ENCODE assay signal across 20 cellular contexts in the genomic region with DNA sequence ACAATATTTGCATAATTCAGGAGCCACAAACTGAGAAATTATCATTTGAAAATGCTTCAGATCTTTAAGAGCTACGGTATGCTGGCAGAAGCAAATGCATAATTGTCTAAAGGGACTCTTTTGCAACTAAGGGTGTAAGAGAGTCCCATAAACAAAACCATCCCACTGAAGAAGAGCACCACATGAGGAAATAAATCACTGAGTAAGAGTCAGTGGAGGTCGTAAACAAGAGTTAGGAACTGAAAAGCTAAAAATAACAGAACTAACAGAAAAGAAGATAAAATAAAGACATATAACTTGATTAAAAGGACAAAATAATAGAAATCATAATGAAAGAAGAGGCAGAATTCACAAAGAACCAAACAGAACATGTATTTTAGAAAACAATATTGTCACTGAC. TPM values are rescaled to one million over a fixed set of nuclear protein-coding genes. Genes with fewer than 3 reads are reported as not detected.
DNase-seq lines count a peak whose midpoint lies in the region; ATAC-seq and TF ChIP-seq lines count a peak whose summit lies in the region.
"Had no signal": no experiment of that assay in that cellular context is flagged by ENCODE, and none has a peak within 500 bp of the region (broad histone marks: within the 10 kb centered on the region; RNA-seq: fewer than 3 reads in every experiment).

No MANE protein-coding gene starts in this region.

- H3K27ac Mint-ChIP-seq in T-cell: no peak overlapping the region
- H3K27ac Mint-ChIP-seq: activated CD4-positive, alpha-beta memory T cell treated with anti-CD3 and anti-CD28 coated beads, Interleukin-2, amount 10 ng/mL, durations not matched to agents 7 days and 5 days; activated naive CD4-positive, alpha-beta T cell treated with anti-CD3 and anti-CD28 coated beads for 36 hours; natural killer cell treated with Interleukin-12 subunit alpha and Interleukin-12 subunit beta and Interleukin-15 and Interleukin-18, amount 100 ng/mL, for 72 hours had no signal

- WGBS in esophagus muscularis mucosa: 43% methylated on average over 2 of the region's 2 CpGs

- peaks cover 37 to 41% (median 37%) of the 10 kb centered on the region in 3 donors for H3K4me1 Mint-ChIP-seq in T-cell

- H3K27ac ChIP-seq in esophagus muscularis mucosa (replicated peaks in 1 of 4) (peak overlapping the region; percentile 90 to 94 (median 93)), osteoblast (ENCODE audit: low read depth, low read length) (peak overlapping the region; percentile 73)
- H3K27ac ChIP-seq: C4-2B had no signal

- no peak for TF ChIP-seq CTCF in esophagus muscularis mucosa (IDR thresholded peaks at IDR 0.05)
- TF ChIP-seq CTCF in osteoblast (IDR thresholded peaks at IDR 0.05; ENCODE audit: extremely low read depth, low read depth, low read length): no peak

- intact Hi-C loops in esophagus muscularis mucosa (cut with DNase I): loop anchor here (10.0 kb wide), 1 partner anchor 654 kb away; a partner anchor contains a TSS

- no peaks in the 10 kb centered on the region for H3K9me3 Mint-ChIP-seq in T-cell
- H3K9me3 Mint-ChIP-seq: activated CD4-positive, alpha-beta memory T cell treated with anti-CD3 and anti-CD28 coated beads, Interleukin-2, amount 10 ng/mL, durations not matched to agents 7 days and 5 days; activated naive CD4-positive, alpha-beta T cell treated with anti-CD3 and anti-CD28 coated beads for 36 hours; natural killer cell treated with Interleukin-12 subunit alpha and Interleukin-12 subunit beta and Interleukin-15 and Interleukin-18, amount 100 ng/mL, for 72 hours had no signal

- peaks cover 7 to 11% of the 10 kb centered on the region in 2 donors for H3K27me3 Mint-ChIP-seq in T-cell

- no peaks in the 10 kb centered on the region for H3K36me3 ChIP-seq in esophagus muscularis mucosa
- H3K36me3 ChIP-seq in osteoblast (ENCODE audit: insufficient read depth, low read length): no peaks in the 10 kb centered on the region
- H3K36me3 ChIP-seq: spleen had no signal

- H3K79me2 ChIP-seq in osteoblast (ENCODE audit: insufficient read depth, low read length): peaks cover 12% of the 10 kb centered on the region

- H2AFZ ChIP-seq in osteoblast (ENCODE audit: low read length): peak overlapping the region; percentile 81

- no peak for ATAC-seq in HG03159 (IDR thresholded peaks at IDR 0.05; ENCODE audit: unreplicated experiment)
- no peak for ATAC-seq in T-cell (replicated peaks in 1 of 4)
- ATAC-seq: natural killer cell treated with Interleukin-12 subunit alpha and Interleukin-12 subunit beta and Interleukin-15 and Interleukin-18, amount 100 ng/mL, for 72 hours had no signal

- H4K20me1 ChIP-seq in osteoblast (ENCODE audit: insufficient read depth, low read length): no peaks in the 10 kb centered on the region

- TF ChIP-seq EP300 in esophagus muscularis mucosa (IDR thresholded peaks at IDR 0.05): no peak

- H3K9me3 ChIP-seq in esophagus muscularis mucosa: no peaks in the 10 kb centered on the region
- no peaks in the 10 kb centered on the region for H3K9me3 ChIP-seq in osteoblast (ENCODE audit: low read depth, low read length)
- H3K9me3 ChIP-seq: spleen had no signal

- no peaks in the 10 kb centered on the region for H3K36me3 Mint-ChIP-seq in T-cell

- H3K4me3 ChIP-seq in esophagus muscularis mucosa: peak overlapping the region; percentile 31 to 90 (median 46)
- H3K4me3 ChIP-seq in osteoblast (ENCODE audit: insufficient read depth, low read length): peak overlapping the region; percentile 59
- H3K4me3 ChIP-seq: spleen had no signal

- DNase-seq in NCI-H1105 treated with DMSO at 0.1 percent for 48 hours (lab: John Stamatoyannopoulos, UW) (peak; percentile 35), NCI-H1105 (lab: John Stamatoyannopoulos, UW) (no peak), HEK293T (ENCODE audit: extremely low spot score) (no peak), esophagus muscularis mucosa (ENCODE audit: extremely low spot score) (no peak), osteoblast (ENCODE audit: insufficient read length, low spot score, missing footprints) (peak; percentile 21), AG20443 (ENCODE audit: low spot score) (no peak), T-cell (no peak)
- DNase-seq: activated CD4-positive, alpha-beta memory T cell treated with anti-CD3 and anti-CD28 coated beads, Interleukin-2, amount 10 ng/mL, durations not matched to agents 7 days and 5 days; activated CD4-positive, CD25-positive, alpha-beta regulatory T cell; activated naive CD4-positive, alpha-beta T cell treated with anti-CD3 and anti-CD28 coated beads for 36 hours; activated T-cell treated with anti-CD3 and anti-CD28 coated beads, Interleukin-2, amount 50 U/mL, for 1 hour; aorta; DMS 273 treated with DMSO at 0.1 percent for 48 hours; KBM-7; kidney; NCI-H2107; spleen had no signal

- H3K4me2 ChIP-seq in osteoblast (ENCODE audit: insufficient read depth, low read length): peak overlapping the region; percentile 75

- POLR2A ChIA-PET in HEK293T (lab: Yijun Ruan, JAX): no interaction called here
- POLR2A ChIA-PET in T-cell (lab: Charles Lee): interaction anchor here in 1 of 2 donors (0.6 kb wide), 2 partner anchors 25 to 1032 kb away, joined by 3 read pairs; no protein-coding TSS in a partner anchor

- H3K27me3 ChIP-seq in esophagus muscularis mucosa (no peaks in the 10 kb centered on the region), osteoblast (ENCODE audit: insufficient read depth, low read length) (no peaks in the 10 kb centered on the region)
- H3K27me3 ChIP-seq: spleen had no signal

- CTCF ChIA-PET in HEK293T (lab: Yijun Ruan, JAX) (no interaction called here), T-cell (lab: Charles Lee) (no interaction called here)

- TF ChIP-seq POLR2A in esophagus muscularis mucosa (IDR thresholded peaks at IDR 0.05; ENCODE audit: low read depth): no peak

- H3K4me1 ChIP-seq in esophagus muscularis mucosa: peaks cover 22 to 50% (median 42%) of the 10 kb centered on the region in 4 donors
- H3K4me1 ChIP-seq in osteoblast (ENCODE audit: insufficient read depth, low read length): peaks cover 13% of the 10 kb centered on the region

- no peak overlapping the region for H3K4me3 Mint-ChIP-seq in T-cell
- H3K4me3 Mint-ChIP-seq: activated CD4-positive, alpha-beta memory T cell treated with anti-CD3 and anti-CD28 coated beads, Interleukin-2, amount 10 ng/mL, durations not matched to agents 7 days and 5 days; activated naive CD4-positive, alpha-beta T cell treated with anti-CD3 and anti-CD28 coated beads for 36 hours; natural killer cell treated with Interleukin-12 subunit alpha and Interleukin-12 subunit beta and Interleukin-15 and Interleukin-18, amount 100 ng/mL, for 72 hours had no signal

TF ChIP-seq in HEK293T, 16 proteins besides CTCF, POLR2A, EP300 and RAD21:
- TF ChIP-seq NFRKB (IDR thresholded peaks at IDR 0.05) (no peak), CTBP1 (IDR thresholded peaks at IDR 0.05; ENCODE audit: borderline replicate concordance) (0 out of 2 replicates have a peak, but pooled peaks have one; percentile 21)
- TF ChIP-seq, protein P1, sequence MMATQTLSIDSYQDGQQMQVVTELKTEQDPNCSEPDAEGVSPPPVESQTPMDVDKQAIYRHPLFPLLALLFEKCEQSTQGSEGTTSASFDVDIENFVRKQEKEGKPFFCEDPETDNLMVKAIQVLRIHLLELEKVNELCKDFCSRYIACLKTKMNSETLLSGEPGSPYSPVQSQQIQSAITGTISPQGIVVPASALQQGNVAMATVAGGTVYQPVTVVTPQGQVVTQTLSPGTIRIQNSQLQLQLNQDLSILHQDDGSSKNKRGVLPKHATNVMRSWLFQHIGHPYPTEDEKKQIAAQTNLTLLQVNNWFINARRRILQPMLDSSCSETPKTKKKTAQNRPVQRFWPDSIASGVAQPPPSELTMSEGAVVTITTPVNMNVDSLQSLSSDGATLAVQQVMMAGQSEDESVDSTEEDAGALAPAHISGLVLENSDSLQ (IDR thresholded peaks at IDR 0.05): peak; percentile 74

RNA-seq across cellular contexts. Expression of a gene that starts 3.5 kb away (rescaled TPM):
- total RNA-seq in esophagus muscularis mucosa (10 to 100 TPM in 2 of 4 donors, 1 to 10 TPM in 2; 9.8 to 11.5 (median 10.1) TPM), osteoblast (6.9 and 9.1 TPM in 2 replicates), T-cell (10 to 100 TPM in 2 of 5 donors, 1 to 10 TPM in 3; 5.2 to 12.6 (median 9.1) TPM)

Comparison
In these comparisons a context has a peak if more than half of its experiments do, and no peak if none do; other contexts are left out.
1. DNase-seq: peak in NCI-H1105 treated with DMSO at 0.1 percent for 48 hours (single experiment) and osteoblast (single experiment); none in NCI-H1105 (single experiment), HEK293T (single experiment), esophagus muscularis mucosa (single experiment), AG20443 (single experiment) and T-cell (0 of 34).